Comparison of ENCODE assay signal across 8 cellular contexts in the genomic region with DNA sequence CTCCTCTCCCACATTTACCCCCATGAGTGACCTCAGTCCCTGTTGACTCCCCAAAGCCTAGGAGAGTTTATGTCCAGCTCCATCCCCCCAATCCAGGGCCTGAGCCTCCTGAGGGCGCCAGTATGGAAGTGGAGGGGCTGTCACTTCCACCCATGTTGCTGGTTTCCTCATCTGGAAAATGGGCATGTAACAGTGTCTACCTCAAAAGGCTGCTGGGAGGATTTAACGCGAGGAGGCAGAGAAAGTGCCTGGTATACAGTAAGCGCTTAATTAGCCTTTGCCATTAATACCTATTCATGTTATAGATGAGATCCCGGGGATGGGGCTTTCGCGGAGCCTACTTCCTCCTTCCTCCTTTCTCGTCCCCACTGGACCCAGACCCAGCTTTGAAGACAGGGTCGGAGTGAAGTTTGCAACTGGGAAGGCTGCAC. TPM values are rescaled to one million over a fixed set of nuclear protein-coding genes. Genes with fewer than 3 reads are reported as not detected.
A peak's percentile ranks its signal among the peaks of the same experiment; 100 is the strongest.
DNase-seq lines count a peak whose midpoint lies in the region; ATAC-seq and TF ChIP-seq lines count a peak whose summit lies in the region.

No MANE protein-coding gene starts in this region.

- peaks cover 0 to 39% (median 23%) of the 10 kb centered on the region in 9 donors for H3K4me1 ChIP-seq in heart right ventricle
- peaks cover 3 to 11% (median 8%) of the 10 kb centered on the region in 4 donors for H3K4me1 ChIP-seq in liver (ENCODE audit: control insufficient read depth in 4 of 4, insufficient read depth in 4 of 4, low read length in 3 of 4)

- peaks cover 0 to 32% (median 14%) of the 10 kb centered on the region in 9 donors for H3K36me3 ChIP-seq in heart right ventricle
- peaks cover 0 to 8% (median 3%) of the 10 kb centered on the region in 4 donors for H3K36me3 ChIP-seq in liver (ENCODE audit: control insufficient read depth in 4 of 4, insufficient read depth in 3 of 4, low read depth in 1 of 4, low read length in 3 of 4)

- TF ChIP-seq CTCF in heart right ventricle (IDR thresholded peaks at IDR 0.05) = no peak
- no peak for TF ChIP-seq CTCF in liver (IDR thresholded peaks at IDR 0.05; ENCODE audit: low read depth, low read length, missing input control)
- no peak for TF ChIP-seq CTCF in type B pancreatic cell (conservative IDR thresholded peaks at IDR 0.05)

- peaks cover 6% of the 10 kb centered on the region for H3K36me3 Mint-ChIP-seq in type B pancreatic cell

- H3K9me3 Mint-ChIP-seq in type B pancreatic cell = no peaks in the 10 kb centered on the region

- H3K4me3 ChIP-seq in heart right ventricle (peak overlapping the region; percentile 67 to 98 (median 84)), liver (ENCODE audit: low read depth in 1 of 3, low read length in 3 of 3) (peak overlapping the region; percentile 75 to 86 (median 84))

- peak overlapping the region; percentile 97 for H3K4me3 Mint-ChIP-seq in type B pancreatic cell

- 1 to 2% methylated on average over 9 of the region's 9 CpGs for WGBS in heart right ventricle, 2 donors
- WGBS in liver = 2% methylated on average over 9 of the region's 9 CpGs

- H3K27me3 ChIP-seq in heart right ventricle (no peaks in the 10 kb centered on the region), liver (ENCODE audit: control insufficient read depth in 4 of 4, insufficient read depth in 4 of 4, low read length in 3 of 4) (no peaks in the 10 kb centered on the region)

- ATAC-seq in heart right ventricle (no peak), GM19463 (IDR thresholded peaks at IDR 0.05; ENCODE audit: unreplicated experiment) (no peak)

- intact Hi-C loops in heart right ventricle (cut with DNase I) = loop anchor here in 5 of 10 donors (1.0 to 5.0 kb wide), 4 partner anchors 43 to 48 kb away; a partner anchor contains a TSS
- intact Hi-C loops in cardiac septum (cut with DNase I) = loop anchor here (2.0 to 10.0 kb wide), 2 partner anchors 45 to 445 kb away; a partner anchor contains a TSS

- no peak for TF ChIP-seq RAD21 in liver (IDR thresholded peaks at IDR 0.05)

- no peaks in the 10 kb centered on the region for H3K9me3 ChIP-seq in heart right ventricle
- H3K9me3 ChIP-seq in liver (ENCODE audit: control insufficient read depth in 4 of 4, low read length in 3 of 4) = no peaks in the 10 kb centered on the region

- H3K4me1 Mint-ChIP-seq in type B pancreatic cell (ENCODE audit: unreplicated experiment) = peaks cover 16% of the 10 kb centered on the region

- H3K27ac Mint-ChIP-seq in type B pancreatic cell = peak overlapping the region; percentile 90

- DNase-seq in heart right ventricle = no peak
- DNase-seq in cardiac septum (ENCODE audit: low spot score) = no peak
- DNase-seq in type B pancreatic cell (ENCODE audit: extremely low spot score, unreplicated experiment) = no peak
- DNase-seq in iPS-NIHi7 (ENCODE audit: extremely low spot score) = no peak
- no peak for DNase-seq in NCI-H2029 (lab: John Stamatoyannopoulos, UW)

- H3K27ac ChIP-seq in heart right ventricle (peak overlapping the region; percentile 63 to 94 (median 83)), angular gyrus (ENCODE audit: low read depth, low read length) (peak overlapping the region; percentile 74), liver (ENCODE audit: low read depth in 1 of 2, low read length in 2 of 2) (peak overlapping the region; percentile 51 to 86)

- peak overlapping the region; percentile 59 to 90 for H3K9ac ChIP-seq in liver (ENCODE audit: low read depth in 1 of 2, low read length in 2 of 2)

- no peaks in the 10 kb centered on the region for H3K27me3 Mint-ChIP-seq in type B pancreatic cell

TF ChIP-seq in liver, 16 proteins besides CTCF, POLR2A, EP300 and RAD21:
- TF ChIP-seq SP1 (IDR thresholded peaks at IDR 0.05) = no peak
- no peak for TF ChIP-seq RXRA (IDR thresholded peaks at IDR 0.05)
- no peak for TF ChIP-seq YY1 (IDR thresholded peaks at IDR 0.05)

RNA-seq across cellular contexts. Expression of a gene that starts 0.5 kb away (rescaled TPM):
- total RNA-seq in heart right ventricle (10 to 100 TPM; 37.0 to 80.2 (median 55.8) TPM), cardiac septum (66.2 TPM), liver (10 to 100 TPM; 59.2 to 60.0 TPM), type B pancreatic cell (ENCODE audit: low replicate concordance) (96.6 and 131 TPM in 2 replicates)
- polyA plus RNA-seq in heart right ventricle (100 to 1,000 TPM in 1 of 2 donors, 10 to 100 TPM in 1; 76.3 to 182 TPM), liver (10 to 100 TPM; 47.9 to 63.1 TPM)

RNA-seq across cellular contexts. Expression of a gene that starts 23.4 kb away (rescaled TPM):
- total RNA-seq in heart right ventricle (100 to 1,000 TPM; 106 to 179 (median 121) TPM), cardiac septum (140 TPM), liver (10 to 100 TPM; 46.0 to 52.3 TPM), type B pancreatic cell (ENCODE audit: low replicate concordance) (125 and 126 TPM in 2 replicates)
- polyA plus RNA-seq in heart right ventricle (100 to 1,000 TPM; 217 to 422 TPM), liver (10 to 100 TPM; 61.2 to 69.9 TPM)

RNA-seq across cellular contexts. Expression of a gene that starts 40.4 kb away (rescaled TPM):
- 10 to 100 TPM; 10.4 to 50.7 (median 17.3) TPM for total RNA-seq in heart right ventricle
- polyA plus RNA-seq in heart right ventricle = 10 to 100 TPM in 1 of 2 donors, 1 to 10 TPM in 1; 3.5 to 14.3 TPM
- total RNA-seq in cardiac septum = 8.2 TPM
- total RNA-seq in liver = 1 to 10 TPM; 1.1 to 2.3 TPM
- 1 to 10 TPM in 1 of 2 donors, under 1 TPM in 1; 0.90 to 1.5 TPM for polyA plus RNA-seq in liver
- total RNA-seq in type B pancreatic cell (ENCODE audit: low replicate concordance) = 0.90 and 1.6 TPM in 2 replicates

RNA-seq across cellular contexts. Expression of a gene that starts 40.5 kb away (rescaled TPM):
- total RNA-seq in heart right ventricle (10 to 100 TPM; 14.0 to 77.2 (median 17.9) TPM), cardiac septum (14.4 TPM), liver (10 to 100 TPM; 15.9 to 18.1 TPM), type B pancreatic cell (ENCODE audit: low replicate concordance) (5.8 and 8.2 TPM in 2 replicates)
- polyA plus RNA-seq in heart right ventricle (10 to 100 TPM in 1 of 2 donors, 1 to 10 TPM in 1; 6.1 to 13.1 TPM), liver (10 to 100 TPM; 24.0 to 62.8 TPM)

RNA-seq across cellular contexts. Expression of a gene that starts 46.6 kb away (rescaled TPM):
- total RNA-seq in heart right ventricle (10 to 100 TPM in 9 of 10 donors, 1 to 10 TPM in 1; 10.0 to 16.9 (median 12.4) TPM), cardiac septum (17.8 TPM), liver (10 to 100 TPM in 1 of 2 donors, 1 to 10 TPM in 1; 6.4 to 13.6 TPM), type B pancreatic cell (ENCODE audit: low replicate concordance) (42.5 and 48.4 TPM in 2 replicates)
- polyA plus RNA-seq in heart right ventricle (1 to 10 TPM; 5.1 to 9.5 TPM), liver (1 to 10 TPM; 2.1 to 5.9 TPM)
